In the genomic region with DNA sequence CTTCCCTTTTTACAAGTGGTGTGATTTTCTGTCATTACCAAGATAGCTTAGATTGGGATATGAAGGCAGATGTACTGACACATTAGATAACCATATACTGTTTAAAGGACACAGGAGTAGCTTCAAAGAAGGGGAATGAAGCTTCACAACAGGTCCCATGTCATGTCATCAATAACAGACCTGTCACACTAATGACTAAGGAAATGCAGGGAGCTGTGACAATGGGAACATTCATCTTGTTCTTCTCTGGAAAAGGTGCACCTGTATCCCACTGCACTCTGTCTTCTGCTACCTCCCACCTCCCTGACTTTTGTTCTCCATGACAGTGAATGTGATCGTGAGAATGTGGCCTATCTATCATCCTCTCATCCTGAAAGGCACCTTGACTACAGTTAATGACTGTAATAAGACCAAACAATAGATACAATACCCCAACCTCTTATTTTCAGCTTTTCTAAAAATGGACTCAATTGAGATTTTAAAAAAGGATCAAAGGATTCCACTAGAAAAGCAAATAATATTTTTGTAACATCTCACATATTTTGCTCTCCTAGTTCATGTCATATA, we compare ENCODE assay signal across 17 cellular contexts.
A peak's percentile ranks its signal among the peaks of the same experiment; 100 is the strongest.
DNase-seq lines count a peak whose midpoint lies in the region; TF ChIP-seq lines count a peak whose summit lies in the region.
"Had no signal": no experiment of that assay in that cellular context is flagged by ENCODE, and none has a peak within 500 bp of the region (broad histone marks: within the 10 kb centered on the region; RNA-seq: fewer than 3 reads in every experiment).

No MANE protein-coding gene starts in this region.

- no peak for TF ChIP-seq CTCF in left ventricle myocardium inferior (IDR thresholded peaks at IDR 0.05; ENCODE audit: borderline replicate concordance)

- H3K4me1 ChIP-seq in left ventricle myocardium inferior = no peaks in the 10 kb centered on the region
- H3K4me1 ChIP-seq: BE2C had no signal

- H3K27me3 ChIP-seq in left ventricle myocardium inferior (ENCODE audit: low read depth) = no peaks in the 10 kb centered on the region
- H3K27me3 ChIP-seq: BE2C had no signal

- intact Hi-C loops in left ventricle myocardium inferior (cut with micrococcal nuclease) = no loop called here

- peaks cover 3% of the 10 kb centered on the region for H3K9me3 ChIP-seq in left ventricle myocardium inferior (replicated peaks)
- H3K9me3 ChIP-seq: BE2C had no signal

- H3K36me3 ChIP-seq in left ventricle myocardium inferior = no peaks in the 10 kb centered on the region
- H3K36me3 ChIP-seq: BE2C had no signal

- H3K27ac ChIP-seq in left ventricle myocardium inferior (replicated peaks) = no peak overlapping the region
- H3K27ac ChIP-seq: C4-2B, HL-60 had no signal

- no peak overlapping the region for H3K4me3 ChIP-seq in left ventricle myocardium inferior
- H3K4me3 ChIP-seq: GM23338 had no signal

- DNase-seq in COR-L47 (lab: John Stamatoyannopoulos, UW) (peak; percentile 33), NCI-H187 treated with DMSO at 0.1 percent for 48 hours (lab: John Stamatoyannopoulos, UW) (peak; percentile 12), NCI-H2227 treated with DMSO at 0.1 percent for 48 hours (lab: John Stamatoyannopoulos, UW) (peak; percentile 97), left kidney (ENCODE audit: low read depth, low spot score) (peak; percentile 15), SHP77 (lab: John Stamatoyannopoulos, UW) (no peak), activated gamma-delta T cell treated with Interleukin-2 at 50 U/mL for 16 hours (no peak), left ventricle myocardium inferior (no peak), AG08396 (ENCODE audit: low spot score) (no peak)
- DNase-seq: BE2C; CD4-positive, alpha-beta memory T cell; DMS153; DMS79 treated with DMSO at 0.1 percent for 48 hours; EL; H7 had no signal

Comparison
In these comparisons a context has a peak if more than half of its experiments do, and no peak if none do; other contexts are left out.
1. DNase-seq: peak in COR-L47 (single experiment), NCI-H187 treated with DMSO at 0.1 percent for 48 hours (single experiment), NCI-H2227 treated with DMSO at 0.1 percent for 48 hours (single experiment) and left kidney (single experiment); none in SHP77 (0 of 2), activated gamma-delta T cell treated with Interleukin-2 at 50 U/mL for 16 hours (single experiment), left ventricle myocardium inferior (single experiment) and AG08396 (single experiment).